In genomic region chr10:126438407-126438783, GRCh38 we compare ENCODE assay signal across 4 cellular contexts. TPM values are rescaled to one million over a fixed set of nuclear protein-coding genes. Genes with fewer than 3 reads are reported as not detected.
"Had no signal": no experiment of that assay in that cellular context is flagged by ENCODE, and none has a peak within 500 bp of the region (broad histone marks: within the 10 kb centered on the region; RNA-seq: fewer than 3 reads in every experiment).

No MANE protein-coding gene starts in this region.

- DNase-seq: GDM1, GF-D8 had no signal

- ATAC-seq: GM12878 had no signal

- H3K4me3 ChIP-seq: GM12878 had no signal

RNA-seq across cellular contexts. Expression of gene ADAM12, which starts 50.1 kb away (rescaled TPM):
- total RNA-seq: G401 had no signal
